In genomic region chr9:128274245-128274644, GRCh38 we compare ENCODE assay signal across 11 cellular contexts. TPM values are rescaled to one million over a fixed set of nuclear protein-coding genes. Genes with fewer than 3 reads are reported as not detected.
DNase-seq lines count a peak whose midpoint lies in the region; ATAC-seq and TF ChIP-seq lines count a peak whose summit lies in the region.
"Had no signal": no experiment of that assay in that cellular context is flagged by ENCODE, and none has a peak within 500 bp of the region (broad histone marks: within the 10 kb centered on the region; RNA-seq: fewer than 3 reads in every experiment).

No MANE protein-coding gene starts in this region.

- no peaks in the 10 kb centered on the region for H3F3A ChIP-seq in neural cell (ENCODE audit: insufficient read depth, low read length, poor library complexity, severe bottlenecking)

- no peak overlapping the region for H2AFZ ChIP-seq in neural cell (ENCODE audit: low read depth, low read length)

- H3K27me3 Mint-ChIP-seq in CD4-positive, CD25-positive, alpha-beta regulatory T cell: peaks cover 4% of the 10 kb centered on the region
- H3K27me3 Mint-ChIP-seq: activated B cell treated with CpG ODN at 0.5 μM for 24 hours had no signal

- H3K79me2 ChIP-seq in neural cell (replicated peaks; ENCODE audit: insufficient read depth, low read length): peaks cover 15% of the 10 kb centered on the region

- TF ChIP-seq CTCF in coronary artery (IDR thresholded peaks at IDR 0.05): no peak
- TF ChIP-seq CTCF in neural cell (IDR thresholded peaks at IDR 0.05; ENCODE audit: poor library complexity, severe bottlenecking): no peak
- TF ChIP-seq CTCF in spleen (IDR thresholded peaks at IDR 0.05 in 8 of 11, conservative IDR thresholded peaks at IDR 0.05 in 3 of 11): no peak

- no peak overlapping the region for H3K9ac ChIP-seq in neural cell (ENCODE audit: low read length)

- no peaks in the 10 kb centered on the region for H3K9me2 ChIP-seq in neural cell (ENCODE audit: insufficient read depth, low read length)

- H3K27ac ChIP-seq in CD4-positive, CD25-positive, alpha-beta regulatory T cell (ENCODE audit: insufficient read depth, low read length, poor library complexity, severe bottlenecking): no peak overlapping the region
- H3K27ac ChIP-seq in coronary artery: peak overlapping the region; percentile 91
- H3K27ac ChIP-seq in neural cell (ENCODE audit: low read length): no peak overlapping the region
- peak overlapping the region in 1 of 8 donors; percentile 89 for H3K27ac ChIP-seq in spleen

- no peak for TF ChIP-seq RAD21 in neural cell (conservative IDR thresholded peaks at IDR 0.05)

- peaks cover 20% of the 10 kb centered on the region for H3K4me1 ChIP-seq in CD4-positive, CD25-positive, alpha-beta regulatory T cell (ENCODE audit: control insufficient read depth, insufficient read depth, low read length, poor library complexity, severe bottlenecking)
- peaks cover 14 to 54% (median 33%) of the 10 kb centered on the region in 6 donors for H3K4me1 ChIP-seq in spleen

- peaks cover 7% of the 10 kb centered on the region for H3K36me3 ChIP-seq in CD4-positive, CD25-positive, alpha-beta regulatory T cell (ENCODE audit: control insufficient read depth, insufficient read depth, low read length)
- peaks cover 33% of the 10 kb centered on the region for H3K36me3 ChIP-seq in MG63
- no peaks in the 10 kb centered on the region for H3K36me3 ChIP-seq in neural cell (ENCODE audit: insufficient read depth, low read length)
- peaks cover 0 to 46% (median 25%) of the 10 kb centered on the region in 6 donors for H3K36me3 ChIP-seq in spleen

- intact Hi-C loops in spleen (cut with DNase I; ENCODE audit: low total_unique reads): no loop called here

- H3K27ac Mint-ChIP-seq in CD4-positive, CD25-positive, alpha-beta regulatory T cell: peak overlapping the region in 2 of 3 donors; percentile 98

- no peaks in the 10 kb centered on the region for H4K20me1 ChIP-seq in neural cell (ENCODE audit: insufficient read depth)

- DNase-seq in CD4-positive, CD25-positive, alpha-beta regulatory T cell: no peak
- DNase-seq in MG63: no peak
- no peak for DNase-seq in coronary artery (ENCODE audit: low spot score)
- no peak for DNase-seq in spleen
- DNase-seq in effector CD4-positive, alpha-beta T cell: no peak
- DNase-seq in KBM-7: no peak
- DNase-seq: activated B cell treated with CpG ODN at 0.5 μM for 24 hours; central memory CD4-positive, alpha-beta T cell had no signal

- H3K4me2 ChIP-seq in neural cell (ENCODE audit: low read length): peak overlapping the region; percentile 94

- ATAC-seq in CD4-positive, CD25-positive, alpha-beta regulatory T cell (ENCODE audit: low read depth in 2 of 2): no peak
- no peak for ATAC-seq in HG02973 (IDR thresholded peaks at IDR 0.05; ENCODE audit: unreplicated experiment)
- ATAC-seq: sciatic nerve had no signal

- H3K36me3 Mint-ChIP-seq in CD4-positive, CD25-positive, alpha-beta regulatory T cell: peaks cover 11% of the 10 kb centered on the region

- peaks cover 6 to 45% (median 30%) of the 10 kb centered on the region in 4 donors for H3K4me1 Mint-ChIP-seq in CD4-positive, CD25-positive, alpha-beta regulatory T cell

- peaks cover 0 to 2% (median 0%) of the 10 kb centered on the region in 7 donors for H3K9me3 Mint-ChIP-seq in CD4-positive, CD25-positive, alpha-beta regulatory T cell
- H3K9me3 Mint-ChIP-seq: activated B cell treated with CpG ODN at 0.5 μM for 24 hours had no signal

- no peaks in the 10 kb centered on the region for H3K9me3 ChIP-seq in CD4-positive, CD25-positive, alpha-beta regulatory T cell (ENCODE audit: control insufficient read depth in 2 of 2, low read length in 2 of 2)
- H3K9me3 ChIP-seq in MG63 (no peaks in the 10 kb centered on the region), neural cell (ENCODE audit: low read length) (no peaks in the 10 kb centered on the region), spleen (no peaks in the 10 kb centered on the region)

- no peak for TF ChIP-seq EP300 in neural cell (conservative IDR thresholded peaks at IDR 0.05; ENCODE audit: poor library complexity, severe bottlenecking)

- H3K4me3 Mint-ChIP-seq in CD4-positive, CD25-positive, alpha-beta regulatory T cell: peak overlapping the region; percentile 97 to 99 (median 98)

- in situ Hi-C loops in KBM-7 (cut with MboI; ENCODE audit: low pct_unique_long_range_greater_than_20kb, low sequenced_read_pairs): no loop called here

- H3K4me3 ChIP-seq in CD4-positive, CD25-positive, alpha-beta regulatory T cell (ENCODE audit: low read depth, low read length): no peak overlapping the region
- peak overlapping the region; percentile 97 for H3K4me3 ChIP-seq in MG63
- peak overlapping the region; percentile 83 for H3K4me3 ChIP-seq in coronary artery
- peak overlapping the region; percentile 95 for H3K4me3 ChIP-seq in neural cell (ENCODE audit: low read length)
- H3K4me3 ChIP-seq in spleen: peak overlapping the region in 2 of 8 donors; percentile 80 to 88

- TF ChIP-seq POLR2A in spleen (IDR thresholded peaks at IDR 0.05): no peak

- H3K27me3 ChIP-seq in CD4-positive, CD25-positive, alpha-beta regulatory T cell (ENCODE audit: control insufficient read depth, insufficient read depth, low read length): no peaks in the 10 kb centered on the region
- H3K27me3 ChIP-seq in MG63: no peaks in the 10 kb centered on the region
- no peaks in the 10 kb centered on the region for H3K27me3 ChIP-seq in neural cell (ENCODE audit: insufficient read depth, low read depth, low read length)
- H3K27me3 ChIP-seq in spleen (replicated peaks in 1 of 7): no peaks in the 10 kb centered on the region

- 70 to 83% (median 76%) methylated on average over 8 of the region's 8 CpGs for WGBS in spleen, 5 donors

TF ChIP-seq in neural cell, 6 proteins besides CTCF, POLR2A, EP300 and RAD21:
- TF ChIP-seq TAF1 (IDR thresholded peaks at IDR 0.05; ENCODE audit: low read depth) (no peak), MXI1 (conservative IDR thresholded peaks at IDR 0.05; ENCODE audit: poor library complexity, severe bottlenecking) (no peak), EZH2 (IDR thresholded peaks at IDR 0.05; ENCODE audit: borderline replicate concordance, insufficient read depth, low read length, poor library complexity, severe bottlenecking) (no peak), REST (IDR thresholded peaks at IDR 0.05; ENCODE audit: borderline replicate concordance) (no peak), SMC3 (conservative IDR thresholded peaks at IDR 0.05; ENCODE audit: poor library complexity) (no peak), POLR2AphosphoS5 (IDR thresholded peaks at IDR 0.05) (no peak)

RNA-seq across cellular contexts. Expression of gene GOLGA2, which starts 1.6 kb away (rescaled TPM):
- 55.8 TPM for total RNA-seq in CD4-positive, CD25-positive, alpha-beta regulatory T cell
- polyA plus RNA-seq in CD4-positive, CD25-positive, alpha-beta regulatory T cell: 1 to 10 TPM; 3.7 to 5.0 (median 4.1) TPM
- total RNA-seq in MG63 (2014; rRNA removed; shearing (Covaris generic); ENCODE audit: low replicate concordance): 51.0 and 70.3 TPM in 2 replicates
- polyA plus RNA-seq in neural cell (44.3 and 46.3 TPM in 2 replicates), spleen (10 to 100 TPM; 15.5 to 39.4 (median 28.0) TPM)
- polyA minus RNA-seq in neural cell: 65.1 and 65.7 TPM in 2 replicates
- total RNA-seq in spleen: 10 to 100 TPM; 56.1 to 79.0 (median 68.0) TPM

RNA-seq across cellular contexts. Expression of gene SWI5, which starts 1.8 kb away (rescaled TPM):
- 10.6 TPM for total RNA-seq in CD4-positive, CD25-positive, alpha-beta regulatory T cell
- polyA plus RNA-seq in CD4-positive, CD25-positive, alpha-beta regulatory T cell: 10 to 100 TPM; 19.8 to 27.1 (median 22.5) TPM
- total RNA-seq in MG63 (2014; rRNA removed; shearing (Covaris generic); ENCODE audit: low replicate concordance): 24.1 and 42.3 TPM in 2 replicates
- polyA plus RNA-seq in neural cell: 43.0 and 67.1 TPM in 2 replicates
- 11.0 and 16.1 TPM in 2 replicates for polyA minus RNA-seq in neural cell
- 10 to 100 TPM in 6 of 7 donors, 1 to 10 TPM in 1; 8.4 to 19.1 (median 13.6) TPM for total RNA-seq in spleen
- polyA plus RNA-seq in spleen: 10 to 100 TPM; 15.6 to 23.4 (median 23.0) TPM

RNA-seq across cellular contexts. Expression of gene TRUB2, which starts 48.0 kb away (rescaled TPM):
- total RNA-seq in CD4-positive, CD25-positive, alpha-beta regulatory T cell: 8.2 TPM
- 10 to 100 TPM; 21.7 to 26.8 (median 24.3) TPM for polyA plus RNA-seq in CD4-positive, CD25-positive, alpha-beta regulatory T cell
- 12.3 and 26.9 TPM in 2 replicates for total RNA-seq in MG63 (2014; rRNA removed; shearing (Covaris generic); ENCODE audit: low replicate concordance)
- polyA plus RNA-seq in neural cell (22.3 and 31.0 TPM in 2 replicates), spleen (10 to 100 TPM; 11.8 to 15.3 (median 14.1) TPM)
- polyA minus RNA-seq in neural cell: 12.4 and 14.6 TPM in 2 replicates
- total RNA-seq in spleen: 10 to 100 TPM in 5 of 7 donors, 1 to 10 TPM in 2; 9.0 to 19.2 (median 16.3) TPM

RNA-seq across cellular contexts. Expression of gene COQ4, which starts 48.4 kb away (rescaled TPM):
- 30.4 TPM for total RNA-seq in CD4-positive, CD25-positive, alpha-beta regulatory T cell
- 10 to 100 TPM; 30.4 to 41.3 (median 33.8) TPM for polyA plus RNA-seq in CD4-positive, CD25-positive, alpha-beta regulatory T cell
- 18.7 and 36.6 TPM in 2 replicates for total RNA-seq in MG63 (2014; rRNA removed; shearing (Covaris generic); ENCODE audit: low replicate concordance)
- polyA plus RNA-seq in neural cell (94.5 and 108 TPM in 2 replicates), spleen (10 to 100 TPM; 39.2 to 63.7 (median 54.7) TPM)
- polyA minus RNA-seq in neural cell: 42.8 and 49.9 TPM in 2 replicates
- total RNA-seq in spleen: 10 to 100 TPM; 23.9 to 53.8 (median 37.3) TPM

Comparison
In these comparisons a context has a peak if more than half of its experiments do, and no peak if none do; other contexts are left out.
1. H3K27ac ChIP-seq: peak in coronary artery (2 of 2); none in CD4-positive, CD25-positive, alpha-beta regulatory T cell (single experiment) and neural cell (single experiment).